9 cellular contexts compared by ENCODE assay signal in the genomic region with DNA sequence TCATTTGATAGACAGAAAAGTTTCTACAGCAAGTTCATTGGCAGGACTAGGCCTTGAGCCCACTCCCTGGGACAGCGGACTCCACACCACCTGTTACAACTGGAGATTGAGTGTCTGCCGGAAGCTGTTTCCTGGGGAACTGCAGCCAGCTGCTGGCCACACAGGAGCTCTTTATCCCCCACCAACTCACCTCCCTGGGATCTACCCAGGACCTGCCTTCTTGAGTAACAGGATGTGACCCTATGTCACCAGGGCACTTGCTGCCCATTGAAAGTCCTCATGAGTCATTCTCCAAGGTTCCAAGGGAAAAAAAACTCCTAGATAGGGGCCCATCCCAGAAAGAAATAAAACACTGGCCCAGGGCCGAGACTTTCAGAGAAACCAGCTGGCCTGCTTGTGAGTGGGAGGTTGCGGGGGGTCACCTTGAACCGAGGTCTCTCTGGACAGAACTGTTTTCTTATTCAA. TPM values are rescaled to one million over a fixed set of nuclear protein-coding genes. Genes with fewer than 3 reads are reported as not detected.
A peak's percentile ranks its signal among the peaks of the same experiment; 100 is the strongest.
DNase-seq lines count a peak whose midpoint lies in the region; ATAC-seq and TF ChIP-seq lines count a peak whose summit lies in the region.
"Had no signal": no experiment of that assay in that cellular context is flagged by ENCODE, and none has a peak within 500 bp of the region (broad histone marks: within the 10 kb centered on the region; RNA-seq: fewer than 3 reads in every experiment).

No MANE protein-coding gene starts in this region.

- CTCF ChIA-PET in MCF 10A (lab: Yijun Ruan, JAX): interaction anchor here (0.6 to 2.0 kb wide), 7 partner anchors 11 to 234 kb away, joined by 3 to 11 read pairs (median 3); no protein-coding TSS in a partner anchor

- BruUV-seq in MCF 10A (replicated peaks; lab: Mats Ljungman, UMichigan): no TSS peak

- peak; percentile 65 for DNase-seq in ACHN
- peak; percentile 99 for DNase-seq in M059J (ENCODE audit: low read depth)
- peak; percentile 98 for DNase-seq in MCF 10A (ENCODE audit: unreplicated experiment)
- DNase-seq in lung microvascular endothelial cell (ENCODE audit: low read depth in 2 of 2): peak; percentile 39 to 98
- no peak for DNase-seq in dorsolateral prefrontal cortex
- DNase-seq in HuH-7.5 (ENCODE audit: low spot score): no peak
- DNase-seq in T-helper 17 cell: no peak
- DNase-seq: DND-41 had no signal

- H3K36me3 Mint-ChIP-seq in MCF 10A (ENCODE audit: insufficient read depth, unreplicated experiment): no peaks in the 10 kb centered on the region
- H3K36me3 Mint-ChIP-seq in T-helper 17 cell (ENCODE audit: low read depth): peaks cover 2% of the 10 kb centered on the region

- H3K27me3 Mint-ChIP-seq in MCF 10A (ENCODE audit: insufficient read depth, unreplicated experiment) (no peaks in the 10 kb centered on the region), T-helper 17 cell (peaks cover 33% of the 10 kb centered on the region)

- H3K4me1 Mint-ChIP-seq in MCF 10A (ENCODE audit: insufficient read depth, unreplicated experiment) (peaks cover 40% of the 10 kb centered on the region), T-helper 17 cell (peaks cover 9% of the 10 kb centered on the region)

- H3K27ac ChIP-seq in dorsolateral prefrontal cortex: peak overlapping the region in 14 of 59 donors; percentile 10 to 59 (median 24)

- H3K27ac Mint-ChIP-seq in MCF 10A (ENCODE audit: low read depth, unreplicated experiment) (peak overlapping the region; percentile 79), T-helper 17 cell (no peak overlapping the region)

- ATAC-seq in T-helper 17 cell (no peak), GM19324 (IDR thresholded peaks at IDR 0.05; ENCODE audit: low FRiP score, unreplicated experiment) (no peak)

- in situ Hi-C loops in ACHN (cut with HindIII; ENCODE audit: low pct_ligation_motif_present, low pct_unique_long_range_greater_than_20kb, low sequenced_read_pairs): no loop called here

- H3K9me3 Mint-ChIP-seq in MCF 10A (ENCODE audit: unreplicated experiment): no peaks in the 10 kb centered on the region

- H3K9me3 ChIP-seq in T-helper 17 cell (ENCODE audit: control insufficient read depth, low read length, poor library complexity, severe bottlenecking): no peaks in the 10 kb centered on the region

- H3K4me3 Mint-ChIP-seq in MCF 10A (ENCODE audit: unreplicated experiment) (no peak overlapping the region), T-helper 17 cell (no peak overlapping the region)

- TF ChIP-seq CTCF in MCF 10A (IDR thresholded peaks at IDR 0.05; ENCODE audit: unreplicated experiment): no peak
- TF ChIP-seq CTCF in dorsolateral prefrontal cortex (IDR thresholded peaks at IDR 0.05 in 54 of 56, conservative IDR thresholded peaks at IDR 0.05 in 2 of 56; ENCODE audit: low read depth in 1 of 56, partially characterized antibody in 56 of 56): no peak

- intact Hi-C loops in MCF 10A (cut with micrococcal nuclease): no loop called here
- intact Hi-C loops in dorsolateral prefrontal cortex (cut with DNase I): loop anchor here in 1 of 2 donors (5.0 kb wide), 1 partner anchor 37 kb away; a partner anchor contains a TSS

- no peaks in the 10 kb centered on the region for H3K27me3 ChIP-seq in dorsolateral prefrontal cortex

- POLR2A ChIA-PET in MCF 10A (lab: Yijun Ruan, JAX): interaction anchor here (0.7 to 5.2 kb wide), 9 partner anchors 19 to 96 kb away, joined by 3 to 24 read pairs (median 4); a partner anchor contains a TSS

- H3K4me3 ChIP-seq in dorsolateral prefrontal cortex: no peak overlapping the region

RNA-seq across cellular contexts. Expression of a gene that starts 37.4 kb away (rescaled TPM):
- 6.0 and 9.0 TPM in 2 replicates for total RNA-seq in M059J (2014; rRNA removed; shearing (Covaris generic))
- total RNA-seq in MCF 10A (2022) (14.6 and 16.5 TPM in 2 replicates), lung microvascular endothelial cell (4.6 and 10.3 TPM in 2 replicates), dorsolateral prefrontal cortex (10 to 100 TPM in 117 of 120 experiments, 1 to 10 TPM in 3; 8.7 to 21.9 (median 14.9) TPM), T-helper 17 cell (10 to 100 TPM; 42.4 to 44.8 TPM)

Comparison
In these comparisons a context has a peak if more than half of its experiments do, and no peak if none do; other contexts are left out.
1. DNase-seq: peak in ACHN (single experiment), M059J (single experiment), MCF 10A (single experiment) and lung microvascular endothelial cell (2 of 2); none in dorsolateral prefrontal cortex (0 of 10), HuH-7.5 (single experiment) and T-helper 17 cell (0 of 3).